In the genomic region with DNA sequence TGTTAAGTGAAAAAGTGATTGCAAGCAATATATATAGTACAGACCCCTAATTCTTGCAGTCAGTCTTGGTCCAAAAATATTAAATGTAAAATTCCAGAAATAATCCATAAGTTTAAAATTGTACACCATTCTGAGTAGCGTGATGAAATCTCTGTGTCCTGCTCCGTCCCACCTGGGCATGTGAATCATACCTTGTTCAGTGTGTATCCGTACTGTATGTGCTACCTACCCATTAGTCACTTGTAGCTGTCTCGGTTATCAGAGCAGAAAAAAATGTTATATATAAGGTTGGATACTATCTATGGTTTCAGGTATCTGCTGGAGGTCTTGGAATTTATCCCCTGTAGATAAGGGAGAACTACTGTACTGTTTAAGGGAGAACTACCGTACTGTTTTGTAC, we compare ENCODE assay signal across 18 cellular contexts. TPM values are rescaled to one million over a fixed set of nuclear protein-coding genes. Genes with fewer than 3 reads are reported as not detected.
DNase-seq lines count a peak whose midpoint lies in the region; ATAC-seq and TF ChIP-seq lines count a peak whose summit lies in the region.
"Had no signal": no experiment of that assay in that cellular context is flagged by ENCODE, and none has a peak within 500 bp of the region (broad histone marks: within the 10 kb centered on the region; RNA-seq: fewer than 3 reads in every experiment).

No MANE protein-coding gene starts in this region.

- TF ChIP-seq CTCF in RWPE2 (IDR thresholded peaks at IDR 0.05; ENCODE audit: poor library complexity, severe bottlenecking) (no peak), epithelial cell of esophagus (IDR thresholded peaks at IDR 0.05; ENCODE audit: insufficient read depth, low read depth, low read length, missing control alignments) (no peak)

- H3K27me3 ChIP-seq in RWPE2 (ENCODE audit: insufficient read depth, poor library complexity, severe bottlenecking) (no peaks in the 10 kb centered on the region), trophoblast cell (ENCODE audit: insufficient read depth, low read length) (no peaks in the 10 kb centered on the region), mesendoderm (ENCODE audit: insufficient read depth, low read length, poor library complexity) (no peaks in the 10 kb centered on the region)

- H4K5ac ChIP-seq in mesendoderm (ENCODE audit: low read length), result no peak overlapping the region

- H3K56ac ChIP-seq in mesendoderm (ENCODE audit: low read length), result no peak overlapping the region

- no peak overlapping the region for H2BK12ac ChIP-seq in trophoblast cell (ENCODE audit: low read length)

- no CpG with 5 or more reads among the region's 5 CpGs for WGBS in trophoblast cell (ENCODE audit: extremely low coverage, insufficient coverage, insufficient read length)
- no CpG with 5 or more reads among the region's 5 CpGs for WGBS in mesendoderm (ENCODE audit: extremely low coverage, insufficient coverage, low lambda C conversion rate)

- DNase-seq in HPDE6-E6E7 (ENCODE audit: extremely low spot score) (peak; percentile 59), RWPE2 (ENCODE audit: low spot score) (no peak), epithelial cell of esophagus (ENCODE audit: low read depth) (peak; percentile 81), trophoblast cell (peak; percentile 40 to 63), mesendoderm (no peak)
- DNase-seq: 8988T; C1 segment of cervical spinal cord; Calu3; CD4-positive, alpha-beta memory T cell; COR-L47; DMS53; DMS79 treated with DMSO at 0.1 percent for 48 hours; GF-D8; GOT3; HFFc6 had no signal

- H3K4ac ChIP-seq in trophoblast cell (ENCODE audit: low read depth, low read length) (no peak overlapping the region), mesendoderm (ENCODE audit: low read depth, low read length) (no peak overlapping the region)

- H3K18ac ChIP-seq in trophoblast cell (ENCODE audit: low read length), result no peak overlapping the region
- H3K18ac ChIP-seq in mesendoderm (ENCODE audit: low read length), result no peak overlapping the region

- no peak overlapping the region for H3K9ac ChIP-seq in trophoblast cell (ENCODE audit: low read length)
- no peak overlapping the region for H3K9ac ChIP-seq in mesendoderm (ENCODE audit: low read length)

- no peak overlapping the region for H2BK120ac ChIP-seq in trophoblast cell (ENCODE audit: insufficient read depth, low read length, poor library complexity)
- H2BK120ac ChIP-seq in mesendoderm (ENCODE audit: low read depth, low read length), result no peak overlapping the region

- no peak overlapping the region for H4K91ac ChIP-seq in trophoblast cell (ENCODE audit: low read depth, low read length)

- no peak overlapping the region for H3K27ac ChIP-seq in RWPE2 (ENCODE audit: poor library complexity, severe bottlenecking)
- H3K27ac ChIP-seq in trophoblast cell (ENCODE audit: low read depth, low read length), result no peak overlapping the region
- no peak overlapping the region for H3K27ac ChIP-seq in mesendoderm (ENCODE audit: low read depth, low read length)

- H3K4me2 ChIP-seq in trophoblast cell (ENCODE audit: low read length), result no peak overlapping the region
- H3K4me2 ChIP-seq in mesendoderm (ENCODE audit: low read length), result no peak overlapping the region

- no peaks in the 10 kb centered on the region for H3K79me1 ChIP-seq in trophoblast cell (ENCODE audit: low read length)
- no peaks in the 10 kb centered on the region for H3K79me1 ChIP-seq in mesendoderm (ENCODE audit: low read length)

- H3K79me2 ChIP-seq in trophoblast cell (ENCODE audit: control insufficient read depth, insufficient read depth, low read length, poor library complexity) (no peaks in the 10 kb centered on the region), mesendoderm (ENCODE audit: control insufficient read depth, insufficient read depth, low read length) (no peaks in the 10 kb centered on the region)

- H4K12ac ChIP-seq in trophoblast cell (ENCODE audit: low read depth, low read length), result no peak overlapping the region

- H3K9me3 ChIP-seq in RWPE2 (ENCODE audit: severe bottlenecking), result no peaks in the 10 kb centered on the region
- H3K9me3 ChIP-seq in trophoblast cell (ENCODE audit: insufficient read depth, low read depth, low read length), result no peaks in the 10 kb centered on the region
- H3K9me3 ChIP-seq: HAP-1 had no signal

- ATAC-seq in RWPE2 (ENCODE audit: low read depth) (peak; percentile 100), HG03175 (IDR thresholded peaks at IDR 0.05; ENCODE audit: unreplicated experiment) (no peak), GM19455 (IDR thresholded peaks at IDR 0.05; ENCODE audit: unreplicated experiment) (no peak)

- no peak overlapping the region for H2BK15ac ChIP-seq in mesendoderm (replicated peaks; ENCODE audit: low read depth)

- H3K4me3 ChIP-seq in RWPE2 (ENCODE audit: severe bottlenecking), result no peak overlapping the region
- H3K4me3 ChIP-seq in epithelial cell of esophagus (ENCODE audit: low read length), result no peak overlapping the region
- H3K4me3 ChIP-seq in trophoblast cell (ENCODE audit: low read depth, low read length), result no peak overlapping the region
- no peak overlapping the region for H3K4me3 ChIP-seq in mesendoderm (ENCODE audit: low read length)
- H3K4me3 ChIP-seq: HAP-1 had no signal

- no peak overlapping the region for H2AFZ ChIP-seq in trophoblast cell (ENCODE audit: insufficient read depth, low read length, poor library complexity)

- H3K4me1 ChIP-seq in RWPE2 (ENCODE audit: insufficient read depth, poor library complexity, severe bottlenecking), result peaks cover 3% of the 10 kb centered on the region
- no peaks in the 10 kb centered on the region for H3K4me1 ChIP-seq in trophoblast cell (ENCODE audit: control insufficient read depth in 1 of 2, insufficient read depth in 2 of 2, low read length in 2 of 2)
- H3K4me1 ChIP-seq in mesendoderm (ENCODE audit: control insufficient read depth, low read depth, low read length), result no peaks in the 10 kb centered on the region
- H3K4me1 ChIP-seq: HAP-1 had no signal

- H3K23ac ChIP-seq in trophoblast cell (ENCODE audit: low read length) (no peak overlapping the region), mesendoderm (ENCODE audit: low read length) (no peak overlapping the region)

- H2AK5ac ChIP-seq in trophoblast cell (ENCODE audit: low read length) (no peak overlapping the region), mesendoderm (ENCODE audit: low read length) (no peak overlapping the region)

- H3K14ac ChIP-seq in trophoblast cell (ENCODE audit: low read length), result no peak overlapping the region

- H2BK5ac ChIP-seq in trophoblast cell (ENCODE audit: low read depth, low read length, poor library complexity) (no peak overlapping the region), mesendoderm (ENCODE audit: low read length) (no peak overlapping the region)

- H4K8ac ChIP-seq in trophoblast cell (ENCODE audit: low read depth, low read length) (no peak overlapping the region), mesendoderm (ENCODE audit: low read depth, low read length) (no peak overlapping the region)

- no peaks in the 10 kb centered on the region for H3K36me3 ChIP-seq in RWPE2 (ENCODE audit: low read depth)
- no peaks in the 10 kb centered on the region for H3K36me3 ChIP-seq in trophoblast cell (ENCODE audit: control insufficient read depth in 1 of 2, insufficient read depth in 2 of 2, low read length in 2 of 2)
- no peaks in the 10 kb centered on the region for H3K36me3 ChIP-seq in mesendoderm (ENCODE audit: control insufficient read depth, insufficient read depth, low read length)

RNA-seq across cellular contexts. Expression of gene IRAK1BP1, which starts 16.3 kb away (rescaled TPM):
- polyA plus RNA-seq in trophoblast cell (2013), result 0.92 and 0.97 TPM in 2 replicates
- polyA plus RNA-seq in mesendoderm (2013, experiment 1 of 2), result 3.7 TPM
- 3.8 TPM for polyA plus RNA-seq in mesendoderm (2013, experiment 2 of 2)

Comparison
In these comparisons a context has a peak if more than half of its experiments do, and no peak if none do; other contexts are left out.
1. DNase-seq: peak in HPDE6-E6E7 (single experiment), epithelial cell of esophagus (single experiment) and trophoblast cell (2 of 2); none in RWPE2 (single experiment) and mesendoderm (single experiment).